Comparison of ENCODE assay signal across 7 cellular contexts in genomic region chr6:105991561-105992314, GRCh38.
DNase-seq lines count a peak whose midpoint lies in the region; ATAC-seq, FAIRE-seq and TF ChIP-seq lines count a peak whose summit lies in the region.

No MANE protein-coding gene starts in this region.

- TF ChIP-seq CTCF in foreskin keratinocyte (conservative IDR thresholded peaks at IDR 0.05) (no peak), sigmoid colon (IDR thresholded peaks at IDR 0.05) (no peak)

- no peaks in the 10 kb centered on the region for H3K27me3 ChIP-seq in foreskin keratinocyte
- peaks cover 42 to 100% (median 86%) of the 10 kb centered on the region in 3 donors for H3K27me3 ChIP-seq in sigmoid colon

- no peak for FAIRE-seq in H54 (lab: Jason Lieb, UNC)

- TF ChIP-seq POLR2A in H54 (IDR thresholded peaks at IDR 0.05; ENCODE audit: low read depth, low read length) (no peak), sigmoid colon (IDR thresholded peaks at IDR 0.05) (no peak)

- H3K9me3 ChIP-seq in sigmoid colon: no peaks in the 10 kb centered on the region

- H3K4me3 Mint-ChIP-seq in activated T-cell treated with anti-CD3 and anti-CD28 coated beads, Interleukin-2, amount 50 U/mL, for 4 hours: peak overlapping the region; percentile 92

- DNase-seq in H54 (ENCODE audit: insufficient read length, low spot score) (peak; percentile 12), M059J (ENCODE audit: low read depth) (peak; percentile 26), foreskin keratinocyte (peak; percentile 44 to 66), sigmoid colon (peak; percentile 57), NCI-H187 treated with DMSO at 0.1 percent for 48 hours (lab: John Stamatoyannopoulos, UW) (no peak)
- DNase-seq in activated T-cell treated with anti-CD3 and anti-CD28 coated beads, Interleukin-2, amount 50 U/mL, for 4 hours: peak; percentile 19

- no peaks in the 10 kb centered on the region for H3K36me3 ChIP-seq in sigmoid colon

- peaks cover 36% of the 10 kb centered on the region for H3K4me1 Mint-ChIP-seq in activated T-cell treated with anti-CD3 and anti-CD28 coated beads, Interleukin-2, amount 50 U/mL, for 4 hours (ENCODE audit: low read depth)

- H3K27me3 Mint-ChIP-seq in activated T-cell treated with anti-CD3 and anti-CD28 coated beads, Interleukin-2, amount 50 U/mL, for 4 hours (ENCODE audit: low read depth): peaks cover 43% of the 10 kb centered on the region

- H3K27ac ChIP-seq in foreskin keratinocyte (peak overlapping the region; percentile 75), sigmoid colon (peak overlapping the region in 1 of 4 donors; percentile 32)

- peak overlapping the region; percentile 29 to 56 (median 46) for H3K4me3 ChIP-seq in sigmoid colon

- H3K36me3 Mint-ChIP-seq in activated T-cell treated with anti-CD3 and anti-CD28 coated beads, Interleukin-2, amount 50 U/mL, for 4 hours (ENCODE audit: insufficient read depth): no peaks in the 10 kb centered on the region

- 3 to 7% methylated on average over 23 of the region's 23 CpGs for WGBS in sigmoid colon, 2 donors

- peaks cover 26% of the 10 kb centered on the region for H3K4me1 ChIP-seq in foreskin keratinocyte
- H3K4me1 ChIP-seq in sigmoid colon: peaks cover 0 to 37% (median 32%) of the 10 kb centered on the region in 4 donors

- intact Hi-C loops in sigmoid colon (cut with DNase I): loop anchor here (5.0 to 10.0 kb wide), 3 partner anchors 387 to 1049 kb away; no protein-coding TSS in a partner anchor

- TF ChIP-seq EP300 in sigmoid colon (IDR thresholded peaks at IDR 0.05): no peak

- H3K9me3 Mint-ChIP-seq in activated T-cell treated with anti-CD3 and anti-CD28 coated beads, Interleukin-2, amount 50 U/mL, for 4 hours: no peaks in the 10 kb centered on the region

- ATAC-seq in GM18499 (IDR thresholded peaks at IDR 0.05; ENCODE audit: insufficient read depth, unreplicated experiment): peak; percentile 24
- ATAC-seq in activated T-cell treated with anti-CD3 and anti-CD28 coated beads, Interleukin-2, amount 50 U/mL, for 4 hours: peak; percentile 24 to 32
- ATAC-seq in foreskin keratinocyte: peak; percentile 41
